1 cellular context compared by ENCODE assay signal in genomic region chr19:45177817-45178261, GRCh38.
A peak's percentile ranks its signal among the peaks of the same experiment; 100 is the strongest.
TF ChIP-seq lines count a peak whose summit lies in the region.

Gene TRAPPC6A (minus strand): TSS chr19:45178237. CDS start chr19:45178218, 19 bp downstream.

TF ChIP-seq in GM12878, 131 proteins besides CTCF, POLR2A, EP300 and RAD21 (continues in another document):
- TF ChIP-seq NFXL1 (IDR thresholded peaks at IDR 0.05; ENCODE audit: borderline replicate concordance) (no peak), CREB1 (IDR thresholded peaks at IDR 0.05; ENCODE audit: low read depth) (no peak), JUNB (IDR thresholded peaks at IDR 0.05) (no peak), ASH2L (IDR thresholded peaks at IDR 0.05; ENCODE audit: borderline replicate concordance, low read depth) (no peak), SPI1 (IDR thresholded peaks at IDR 0.05; ENCODE audit: borderline replicate concordance, insufficient read depth, low read depth, low read length) (no peak), RCOR1 (conservative IDR thresholded peaks at IDR 0.05; ENCODE audit: low read depth, low read length) (no peak), MEF2B (IDR thresholded peaks at IDR 0.05; ENCODE audit: partially characterized antibody, poor library complexity, severe bottlenecking) (no peak), EED (IDR thresholded peaks at IDR 0.05; ENCODE audit: low read depth) (no peak), POLR2AphosphoS5 (IDR thresholded peaks at IDR 0.05; ENCODE audit: low read length) (no peak; the same call in 1 of the 2 replicates), EGR1 (IDR thresholded peaks at IDR 0.05; ENCODE audit: borderline replicate concordance in 1 of 2, low read depth in 2 of 2, low read length in 2 of 2) (no peak), MXI1 (IDR thresholded peaks at IDR 0.05; ENCODE audit: low read depth, low read length) (no peak), KLF5 (IDR thresholded peaks at IDR 0.05; ENCODE audit: partially characterized antibody) (no peak), BCL11A (IDR thresholded peaks at IDR 0.05; ENCODE audit: low read depth, low read length) (no peak), FOXM1 (IDR thresholded peaks at IDR 0.05; ENCODE audit: low read depth, low read length) (no peak), CREM (IDR thresholded peaks at IDR 0.05; ENCODE audit: low read depth) (no peak), USF1 (IDR thresholded peaks at IDR 0.05; ENCODE audit: borderline replicate concordance, extremely low read length, insufficient read depth, low read depth, low read length) (no peak), CHD1 (IDR thresholded peaks at IDR 0.05; ENCODE audit: low read depth, low read length) (no peak), SMC3 (IDR thresholded peaks at IDR 0.05; ENCODE audit: borderline replicate concordance, low read length) (no peak), NKRF (conservative IDR thresholded peaks at IDR 0.05) (peak; percentile 92), BACH1 (IDR thresholded peaks at IDR 0.05; ENCODE audit: borderline replicate concordance) (peak; percentile 55; the same call in 1 of the 2 replicates), CBFB (IDR thresholded peaks at IDR 0.05; ENCODE audit: low read depth) (no peak), ZNF207 (IDR thresholded peaks at IDR 0.05; ENCODE audit: borderline replicate concordance) (0 out of 2 replicates have a peak, but pooled peaks have one; percentile 51), ESRRA (IDR thresholded peaks at IDR 0.05; ENCODE audit: low read length) (no peak), WRNIP1 (IDR thresholded peaks at IDR 0.05; ENCODE audit: borderline replicate concordance, low read depth, low read length) (no peak), TAF1 (IDR thresholded peaks at IDR 0.05; ENCODE audit: borderline replicate concordance, low read depth, low read length) (peak; percentile 61), LARP7 (IDR thresholded peaks at IDR 0.05) (peak; percentile 78; the same call in 1 of the 2 replicates), ZBTB11 (CRISPR knock-in tag; IDR thresholded peaks at IDR 0.05) (no peak), HDGF (IDR thresholded peaks at IDR 0.05) (no peak)
- TF ChIP-seq, protein P1, sequence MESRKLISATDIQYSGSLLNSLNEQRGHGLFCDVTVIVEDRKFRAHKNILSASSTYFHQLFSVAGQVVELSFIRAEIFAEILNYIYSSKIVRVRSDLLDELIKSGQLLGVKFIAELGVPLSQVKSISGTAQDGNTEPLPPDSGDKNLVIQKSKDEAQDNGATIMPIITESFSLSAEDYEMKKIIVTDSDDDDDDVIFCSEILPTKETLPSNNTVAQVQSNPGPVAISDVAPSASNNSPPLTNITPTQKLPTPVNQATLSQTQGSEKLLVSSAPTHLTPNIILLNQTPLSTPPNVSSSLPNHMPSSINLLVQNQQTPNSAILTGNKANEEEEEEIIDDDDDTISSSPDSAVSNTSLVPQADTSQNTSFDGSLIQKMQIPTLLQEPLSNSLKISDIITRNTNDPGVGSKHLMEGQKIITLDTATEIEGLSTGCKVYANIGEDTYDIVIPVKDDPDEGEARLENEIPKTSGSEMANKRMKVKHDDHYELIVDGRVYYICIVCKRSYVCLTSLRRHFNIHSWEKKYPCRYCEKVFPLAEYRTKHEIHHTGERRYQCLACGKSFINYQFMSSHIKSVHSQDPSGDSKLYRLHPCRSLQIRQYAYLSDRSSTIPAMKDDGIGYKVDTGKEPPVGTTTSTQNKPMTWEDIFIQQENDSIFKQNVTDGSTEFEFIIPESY (IDR thresholded peaks at IDR 0.05): no peak
- TF ChIP-seq, protein P2, sequence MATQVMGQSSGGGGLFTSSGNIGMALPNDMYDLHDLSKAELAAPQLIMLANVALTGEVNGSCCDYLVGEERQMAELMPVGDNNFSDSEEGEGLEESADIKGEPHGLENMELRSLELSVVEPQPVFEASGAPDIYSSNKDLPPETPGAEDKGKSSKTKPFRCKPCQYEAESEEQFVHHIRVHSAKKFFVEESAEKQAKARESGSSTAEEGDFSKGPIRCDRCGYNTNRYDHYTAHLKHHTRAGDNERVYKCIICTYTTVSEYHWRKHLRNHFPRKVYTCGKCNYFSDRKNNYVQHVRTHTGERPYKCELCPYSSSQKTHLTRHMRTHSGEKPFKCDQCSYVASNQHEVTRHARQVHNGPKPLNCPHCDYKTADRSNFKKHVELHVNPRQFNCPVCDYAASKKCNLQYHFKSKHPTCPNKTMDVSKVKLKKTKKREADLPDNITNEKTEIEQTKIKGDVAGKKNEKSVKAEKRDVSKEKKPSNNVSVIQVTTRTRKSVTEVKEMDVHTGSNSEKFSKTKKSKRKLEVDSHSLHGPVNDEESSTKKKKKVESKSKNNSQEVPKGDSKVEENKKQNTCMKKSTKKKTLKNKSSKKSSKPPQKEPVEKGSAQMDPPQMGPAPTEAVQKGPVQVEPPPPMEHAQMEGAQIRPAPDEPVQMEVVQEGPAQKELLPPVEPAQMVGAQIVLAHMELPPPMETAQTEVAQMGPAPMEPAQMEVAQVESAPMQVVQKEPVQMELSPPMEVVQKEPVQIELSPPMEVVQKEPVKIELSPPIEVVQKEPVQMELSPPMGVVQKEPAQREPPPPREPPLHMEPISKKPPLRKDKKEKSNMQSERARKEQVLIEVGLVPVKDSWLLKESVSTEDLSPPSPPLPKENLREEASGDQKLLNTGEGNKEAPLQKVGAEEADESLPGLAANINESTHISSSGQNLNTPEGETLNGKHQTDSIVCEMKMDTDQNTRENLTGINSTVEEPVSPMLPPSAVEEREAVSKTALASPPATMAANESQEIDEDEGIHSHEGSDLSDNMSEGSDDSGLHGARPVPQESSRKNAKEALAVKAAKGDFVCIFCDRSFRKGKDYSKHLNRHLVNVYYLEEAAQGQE (IDR thresholded peaks at IDR 0.05; ENCODE audit: low read depth, low read length): no peak
- TF ChIP-seq, protein P3, sequence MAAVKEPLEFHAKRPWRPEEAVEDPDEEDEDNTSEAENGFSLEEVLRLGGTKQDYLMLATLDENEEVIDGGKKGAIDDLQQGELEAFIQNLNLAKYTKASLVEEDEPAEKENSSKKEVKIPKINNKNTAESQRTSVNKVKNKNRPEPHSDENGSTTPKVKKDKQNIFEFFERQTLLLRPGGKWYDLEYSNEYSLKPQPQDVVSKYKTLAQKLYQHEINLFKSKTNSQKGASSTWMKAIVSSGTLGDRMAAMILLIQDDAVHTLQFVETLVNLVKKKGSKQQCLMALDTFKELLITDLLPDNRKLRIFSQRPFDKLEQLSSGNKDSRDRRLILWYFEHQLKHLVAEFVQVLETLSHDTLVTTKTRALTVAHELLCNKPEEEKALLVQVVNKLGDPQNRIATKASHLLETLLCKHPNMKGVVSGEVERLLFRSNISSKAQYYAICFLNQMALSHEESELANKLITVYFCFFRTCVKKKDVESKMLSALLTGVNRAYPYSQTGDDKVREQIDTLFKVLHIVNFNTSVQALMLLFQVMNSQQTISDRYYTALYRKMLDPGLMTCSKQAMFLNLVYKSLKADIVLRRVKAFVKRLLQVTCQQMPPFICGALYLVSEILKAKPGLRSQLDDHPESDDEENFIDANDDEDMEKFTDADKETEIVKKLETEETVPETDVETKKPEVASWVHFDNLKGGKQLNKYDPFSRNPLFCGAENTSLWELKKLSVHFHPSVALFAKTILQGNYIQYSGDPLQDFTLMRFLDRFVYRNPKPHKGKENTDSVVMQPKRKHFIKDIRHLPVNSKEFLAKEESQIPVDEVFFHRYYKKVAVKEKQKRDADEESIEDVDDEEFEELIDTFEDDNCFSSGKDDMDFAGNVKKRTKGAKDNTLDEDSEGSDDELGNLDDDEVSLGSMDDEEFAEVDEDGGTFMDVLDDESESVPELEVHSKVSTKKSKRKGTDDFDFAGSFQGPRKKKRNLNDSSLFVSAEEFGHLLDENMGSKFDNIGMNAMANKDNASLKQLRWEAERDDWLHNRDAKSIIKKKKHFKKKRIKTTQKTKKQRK (IDR thresholded peaks at IDR 0.05; ENCODE audit: low read depth, low read length): no peak
- TF ChIP-seq, protein P4, sequence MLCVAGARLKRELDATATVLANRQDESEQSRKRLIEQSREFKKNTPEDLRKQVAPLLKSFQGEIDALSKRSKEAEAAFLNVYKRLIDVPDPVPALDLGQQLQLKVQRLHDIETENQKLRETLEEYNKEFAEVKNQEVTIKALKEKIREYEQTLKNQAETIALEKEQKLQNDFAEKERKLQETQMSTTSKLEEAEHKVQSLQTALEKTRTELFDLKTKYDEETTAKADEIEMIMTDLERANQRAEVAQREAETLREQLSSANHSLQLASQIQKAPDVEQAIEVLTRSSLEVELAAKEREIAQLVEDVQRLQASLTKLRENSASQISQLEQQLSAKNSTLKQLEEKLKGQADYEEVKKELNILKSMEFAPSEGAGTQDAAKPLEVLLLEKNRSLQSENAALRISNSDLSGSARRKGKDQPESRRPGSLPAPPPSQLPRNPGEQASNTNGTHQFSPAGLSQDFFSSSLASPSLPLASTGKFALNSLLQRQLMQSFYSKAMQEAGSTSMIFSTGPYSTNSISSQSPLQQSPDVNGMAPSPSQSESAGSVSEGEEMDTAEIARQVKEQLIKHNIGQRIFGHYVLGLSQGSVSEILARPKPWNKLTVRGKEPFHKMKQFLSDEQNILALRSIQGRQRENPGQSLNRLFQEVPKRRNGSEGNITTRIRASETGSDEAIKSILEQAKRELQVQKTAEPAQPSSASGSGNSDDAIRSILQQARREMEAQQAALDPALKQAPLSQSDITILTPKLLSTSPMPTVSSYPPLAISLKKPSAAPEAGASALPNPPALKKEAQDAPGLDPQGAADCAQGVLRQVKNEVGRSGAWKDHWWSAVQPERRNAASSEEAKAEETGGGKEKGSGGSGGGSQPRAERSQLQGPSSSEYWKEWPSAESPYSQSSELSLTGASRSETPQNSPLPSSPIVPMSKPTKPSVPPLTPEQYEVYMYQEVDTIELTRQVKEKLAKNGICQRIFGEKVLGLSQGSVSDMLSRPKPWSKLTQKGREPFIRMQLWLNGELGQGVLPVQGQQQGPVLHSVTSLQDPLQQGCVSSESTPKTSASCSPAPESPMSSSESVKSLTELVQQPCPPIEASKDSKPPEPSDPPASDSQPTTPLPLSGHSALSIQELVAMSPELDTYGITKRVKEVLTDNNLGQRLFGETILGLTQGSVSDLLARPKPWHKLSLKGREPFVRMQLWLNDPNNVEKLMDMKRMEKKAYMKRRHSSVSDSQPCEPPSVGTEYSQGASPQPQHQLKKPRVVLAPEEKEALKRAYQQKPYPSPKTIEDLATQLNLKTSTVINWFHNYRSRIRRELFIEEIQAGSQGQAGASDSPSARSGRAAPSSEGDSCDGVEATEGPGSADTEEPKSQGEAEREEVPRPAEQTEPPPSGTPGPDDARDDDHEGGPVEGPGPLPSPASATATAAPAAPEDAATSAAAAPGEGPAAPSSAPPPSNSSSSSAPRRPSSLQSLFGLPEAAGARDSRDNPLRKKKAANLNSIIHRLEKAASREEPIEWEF (IDR thresholded peaks at IDR 0.05; ENCODE audit: insufficient replicate concordance, low read depth, low read length): no peak
- TF ChIP-seq, protein P5, sequence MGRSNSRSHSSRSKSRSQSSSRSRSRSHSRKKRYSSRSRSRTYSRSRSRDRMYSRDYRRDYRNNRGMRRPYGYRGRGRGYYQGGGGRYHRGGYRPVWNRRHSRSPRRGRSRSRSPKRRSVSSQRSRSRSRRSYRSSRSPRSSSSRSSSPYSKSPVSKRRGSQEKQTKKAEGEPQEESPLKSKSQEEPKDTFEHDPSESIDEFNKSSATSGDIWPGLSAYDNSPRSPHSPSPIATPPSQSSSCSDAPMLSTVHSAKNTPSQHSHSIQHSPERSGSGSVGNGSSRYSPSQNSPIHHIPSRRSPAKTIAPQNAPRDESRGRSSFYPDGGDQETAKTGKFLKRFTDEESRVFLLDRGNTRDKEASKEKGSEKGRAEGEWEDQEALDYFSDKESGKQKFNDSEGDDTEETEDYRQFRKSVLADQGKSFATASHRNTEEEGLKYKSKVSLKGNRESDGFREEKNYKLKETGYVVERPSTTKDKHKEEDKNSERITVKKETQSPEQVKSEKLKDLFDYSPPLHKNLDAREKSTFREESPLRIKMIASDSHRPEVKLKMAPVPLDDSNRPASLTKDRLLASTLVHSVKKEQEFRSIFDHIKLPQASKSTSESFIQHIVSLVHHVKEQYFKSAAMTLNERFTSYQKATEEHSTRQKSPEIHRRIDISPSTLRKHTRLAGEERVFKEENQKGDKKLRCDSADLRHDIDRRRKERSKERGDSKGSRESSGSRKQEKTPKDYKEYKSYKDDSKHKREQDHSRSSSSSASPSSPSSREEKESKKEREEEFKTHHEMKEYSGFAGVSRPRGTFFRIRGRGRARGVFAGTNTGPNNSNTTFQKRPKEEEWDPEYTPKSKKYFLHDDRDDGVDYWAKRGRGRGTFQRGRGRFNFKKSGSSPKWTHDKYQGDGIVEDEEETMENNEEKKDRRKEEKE (IDR thresholded peaks at IDR 0.05): no peak
